In the genomic region with DNA sequence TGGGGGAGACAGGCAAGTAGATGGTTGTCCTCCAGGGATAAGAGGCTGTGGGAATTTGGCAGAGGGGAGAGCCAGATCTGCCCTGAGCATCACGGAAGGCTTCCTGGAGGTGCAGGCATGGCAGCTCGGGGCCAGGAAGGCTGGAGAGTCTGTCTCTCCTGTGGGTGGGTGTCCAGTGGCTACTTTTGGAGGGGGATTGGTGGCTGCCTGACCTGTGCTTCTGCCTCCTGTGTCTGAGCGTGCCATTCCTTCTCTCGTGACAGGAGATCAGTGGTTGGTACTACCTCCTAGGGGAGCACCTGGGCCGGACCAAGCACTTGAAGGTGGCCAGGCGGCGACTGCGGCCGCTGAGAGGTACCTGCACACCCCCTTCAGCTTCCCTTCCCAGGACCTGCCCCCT, we compare ENCODE assay signal across 8 cellular contexts.
"Had no signal": no experiment of that assay in that cellular context is flagged by ENCODE, and none has a peak within 500 bp of the region (broad histone marks: within the 10 kb centered on the region; RNA-seq: fewer than 3 reads in every experiment).

No MANE protein-coding gene starts in this region.

- H3K9ac ChIP-seq: GM23248 had no signal

- H3K9me3 ChIP-seq: HAP-1 had no signal

- H3K4me1 ChIP-seq: HAP-1 had no signal

- H3K36me3 ChIP-seq: HAP-1 had no signal

- H3K27ac ChIP-seq: GM23248 had no signal

- H3K9me3 Mint-ChIP-seq: HFFc6 had no signal

- H2AFZ ChIP-seq: GM23248 had no signal

- H3K4me3 ChIP-seq: GM23248, HAP-1 had no signal

- ATAC-seq: HCT116 had no signal

- H3K4me3 Mint-ChIP-seq: HFFc6 had no signal

- DNase-seq: GM23248, GOT3, H7, HFFc6, IMR-90, KBM-7 had no signal

- H3K27ac Mint-ChIP-seq: HFFc6 had no signal
